10 cellular contexts compared by ENCODE assay signal in the genomic region with DNA sequence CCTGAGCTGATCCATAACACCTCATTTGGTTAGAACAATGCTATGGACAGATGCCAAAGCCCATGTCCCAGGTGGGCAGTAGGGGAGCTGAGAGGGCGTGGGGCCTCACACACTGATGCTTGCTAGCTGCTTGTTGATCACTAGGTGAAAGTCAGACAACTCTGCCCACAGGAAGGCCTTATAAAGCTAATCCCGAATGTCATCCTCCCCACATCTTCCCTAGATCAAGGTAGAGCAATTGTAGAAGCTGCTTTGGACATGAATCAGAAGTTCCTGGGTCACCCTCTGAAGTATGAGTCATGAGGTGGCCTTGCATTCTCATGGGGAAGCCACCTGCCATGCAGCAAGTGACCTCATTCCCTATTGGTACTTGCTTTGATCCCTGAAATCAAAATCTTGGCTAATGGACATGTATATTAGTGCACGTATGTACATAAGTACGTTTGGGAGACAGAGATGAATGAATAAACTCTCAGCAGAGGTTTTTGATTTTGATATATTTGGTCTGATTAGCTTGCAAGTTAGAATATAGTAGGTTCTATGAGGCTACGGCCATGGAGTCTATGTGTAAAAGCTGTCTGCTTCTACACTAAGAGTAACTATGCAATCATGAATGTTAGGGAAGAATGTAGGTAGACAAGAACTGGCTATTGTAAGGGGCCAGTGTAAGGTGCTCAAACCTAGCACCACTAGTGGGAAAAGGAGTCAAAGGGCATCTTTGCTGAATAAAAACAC. TPM values are rescaled to one million over a fixed set of nuclear protein-coding genes. Genes with fewer than 3 reads are reported as not detected.
A peak's percentile ranks its signal among the peaks of the same experiment; 100 is the strongest.
DNase-seq lines count a peak whose midpoint lies in the region; ATAC-seq and TF ChIP-seq lines count a peak whose summit lies in the region.
"Had no signal": no experiment of that assay in that cellular context is flagged by ENCODE, and none has a peak within 500 bp of the region (broad histone marks: within the 10 kb centered on the region; RNA-seq: fewer than 3 reads in every experiment).

No MANE protein-coding gene starts in this region.

- H3K79me2 ChIP-seq in SK-N-SH (ENCODE audit: insufficient read depth): no peaks in the 10 kb centered on the region

- H3K27ac ChIP-seq in SK-N-SH (ENCODE audit: low read depth in 2 of 2, low read length in 1 of 2) (no peak overlapping the region), right lobe of liver (peak overlapping the region; percentile 10 to 49 (median 19)), tibial artery (peak overlapping the region; percentile 14 to 17)

- no peak for TF ChIP-seq EP300 in SK-N-SH (IDR thresholded peaks at IDR 0.05; ENCODE audit: borderline replicate concordance in 1 of 2, low read depth in 1 of 2, low read length in 1 of 2)

- TF ChIP-seq POLR2A in right lobe of liver (IDR thresholded peaks at IDR 0.05): no peak

- intact Hi-C loops in right lobe of liver (cut with DNase I) (loop anchor here in 1 of 2 donors (10.0 kb wide), 1 partner anchor 177 kb away; no protein-coding TSS in a partner anchor), tibial artery (cut with DNase I; ENCODE audit: low total_unique reads) (no loop called here)

- H3K9me2 ChIP-seq in SK-N-SH: no peaks in the 10 kb centered on the region

- peaks cover 14 to 38% of the 10 kb centered on the region in 2 experiments; a peak in 3 of 4 replicates for H3K4me1 ChIP-seq in SK-N-SH (ENCODE audit: control insufficient read depth in 1 of 2, insufficient read depth in 2 of 2, low read depth in 1 of 2, low read length in 1 of 2)
- peaks cover 0 to 10% (median 0%) of the 10 kb centered on the region in 4 donors for H3K4me1 ChIP-seq in right lobe of liver
- peaks cover 0 to 46% (median 24%) of the 10 kb centered on the region in 4 donors for H3K4me1 ChIP-seq in tibial artery

- H3K4me2 ChIP-seq in SK-N-SH: no peak overlapping the region

- TF ChIP-seq RAD21 in SK-N-SH (IDR thresholded peaks at IDR 0.05; ENCODE audit: low read length): no peak

- H2AFZ ChIP-seq in SK-N-SH (ENCODE audit: low read depth): no peak overlapping the region

- peaks cover 3 to 13% (median 4%) of the 10 kb centered on the region in 3 donors for H3K4me1 Mint-ChIP-seq in T-cell

- H3K4me3 ChIP-seq in SK-N-SH (ENCODE audit: low read depth in 2 of 2, low read length in 1 of 2) (no peak overlapping the region), right lobe of liver (no peak overlapping the region), tibial artery (no peak overlapping the region)
- H3K4me3 ChIP-seq: MG63 had no signal

- H4K20me1 ChIP-seq in SK-N-SH (ENCODE audit: insufficient read depth): no peaks in the 10 kb centered on the region

- H3K4me3 Mint-ChIP-seq in T-cell: no peak overlapping the region

- peaks cover 0 to 3% of the 10 kb centered on the region in 2 donors for H3K27me3 Mint-ChIP-seq in T-cell

- H3K27me3 ChIP-seq in SK-N-SH (ENCODE audit: insufficient read depth) (no peaks in the 10 kb centered on the region), right lobe of liver (no peaks in the 10 kb centered on the region), tibial artery (no peaks in the 10 kb centered on the region)
- H3K27me3 ChIP-seq: MG63 had no signal

- 86% methylated on average over 4 of the region's 5 CpGs for WGBS in SK-N-SH (ENCODE audit: low lambda C conversion rate)
- 77% methylated on average over 4 of the region's 5 CpGs for WGBS in right lobe of liver (ENCODE audit: insufficient coverage, low coverage, low lambda C conversion rate, missing lambda C conversion rate)

- no peaks in the 10 kb centered on the region for H3K36me3 Mint-ChIP-seq in T-cell

- H3K36me3 ChIP-seq in SK-N-SH (replicated peaks in 1 of 2; ENCODE audit: control insufficient read depth in 1 of 2, insufficient read depth in 2 of 2, low read length in 1 of 2) (no peaks in the 10 kb centered on the region), right lobe of liver (no peaks in the 10 kb centered on the region), tibial artery (no peaks in the 10 kb centered on the region)
- H3K36me3 ChIP-seq: MG63 had no signal

- CTCF ChIA-PET in SK-N-SH (lab: Yijun Ruan, JAX): interaction anchor here (0.9 to 6.0 kb wide), 7 partner anchors 23 to 267 kb away, joined by 3 to 72 read pairs (median 5); no protein-coding TSS in a partner anchor
- CTCF ChIA-PET in T-cell (lab: Charles Lee): interaction anchor here in 1 of 2 donors (0.8 kb wide), 1 partner anchor 9 kb away, joined by 3 read pairs; no protein-coding TSS in a partner anchor

- H3K9me3 Mint-ChIP-seq in T-cell: no peaks in the 10 kb centered on the region
- H3K9me3 Mint-ChIP-seq: activated T-helper 2 cell treated with anti-CD3 and anti-CD28 coated beads, Interferon-gamma antibody, Interleukin-2, Interleukin-4, amounts not matched to agents 10 μg/mL and 5 μg/mL and 100 μg/mL, durations not matched to agents 14 hours and 24 hours and 36 hours had no signal

- DNase-seq in SK-N-SH: no peak
- DNase-seq in astrocyte of the hippocampus (ENCODE audit: low read depth, low spot score): peak; percentile 66
- DNase-seq in right lobe of liver: no peak
- no peak for DNase-seq in tibial artery
- no peak for DNase-seq in T-cell

- no peaks in the 10 kb centered on the region for H3F3A ChIP-seq in SK-N-SH (replicated peaks; ENCODE audit: insufficient read depth)

- TF ChIP-seq CTCF in SK-N-SH (IDR thresholded peaks at IDR 0.05) (no peak), right lobe of liver (IDR thresholded peaks at IDR 0.05) (no peak), tibial artery (IDR thresholded peaks at IDR 0.05) (no peak)

- H3K9ac ChIP-seq in SK-N-SH: no peak overlapping the region

- POLR2A ChIA-PET in SK-N-SH (lab: Yijun Ruan, JAX) (no interaction called here), T-cell (lab: Charles Lee) (no interaction called here)

- no peaks in the 10 kb centered on the region for H3K9me3 ChIP-seq in SK-N-SH
- H3K9me3 ChIP-seq in right lobe of liver: no peaks in the 10 kb centered on the region
- no peaks in the 10 kb centered on the region for H3K9me3 ChIP-seq in tibial artery
- H3K9me3 ChIP-seq: MG63 had no signal

- H3K27ac Mint-ChIP-seq in T-cell: no peak overlapping the region
- H3K27ac Mint-ChIP-seq: activated T-helper 2 cell treated with anti-CD3 and anti-CD28 coated beads, Interferon-gamma antibody, Interleukin-2, Interleukin-4, amounts not matched to agents 10 μg/mL and 5 μg/mL and 100 μg/mL, durations not matched to agents 14 hours and 24 hours and 36 hours had no signal

- ATAC-seq in SK-N-SH treated with all-trans-retinoic acid at 6 μM for 48 hours (no peak), right lobe of liver (peak in 1 of 4 donors; percentile 71), T-cell (replicated peaks in 1 of 4) (no peak), GM21526 (IDR thresholded peaks at IDR 0.05; ENCODE audit: low FRiP score, unreplicated experiment) (no peak), GM19397 (IDR thresholded peaks at IDR 0.05; ENCODE audit: unreplicated experiment) (no peak)

TF ChIP-seq in SK-N-SH, 30 proteins besides CTCF, POLR2A, EP300 and RAD21 (continues in another document):
- TF ChIP-seq FOXM1 (IDR thresholded peaks at IDR 0.05; ENCODE audit: low read depth): no peak
- TF ChIP-seq, protein P1, sequence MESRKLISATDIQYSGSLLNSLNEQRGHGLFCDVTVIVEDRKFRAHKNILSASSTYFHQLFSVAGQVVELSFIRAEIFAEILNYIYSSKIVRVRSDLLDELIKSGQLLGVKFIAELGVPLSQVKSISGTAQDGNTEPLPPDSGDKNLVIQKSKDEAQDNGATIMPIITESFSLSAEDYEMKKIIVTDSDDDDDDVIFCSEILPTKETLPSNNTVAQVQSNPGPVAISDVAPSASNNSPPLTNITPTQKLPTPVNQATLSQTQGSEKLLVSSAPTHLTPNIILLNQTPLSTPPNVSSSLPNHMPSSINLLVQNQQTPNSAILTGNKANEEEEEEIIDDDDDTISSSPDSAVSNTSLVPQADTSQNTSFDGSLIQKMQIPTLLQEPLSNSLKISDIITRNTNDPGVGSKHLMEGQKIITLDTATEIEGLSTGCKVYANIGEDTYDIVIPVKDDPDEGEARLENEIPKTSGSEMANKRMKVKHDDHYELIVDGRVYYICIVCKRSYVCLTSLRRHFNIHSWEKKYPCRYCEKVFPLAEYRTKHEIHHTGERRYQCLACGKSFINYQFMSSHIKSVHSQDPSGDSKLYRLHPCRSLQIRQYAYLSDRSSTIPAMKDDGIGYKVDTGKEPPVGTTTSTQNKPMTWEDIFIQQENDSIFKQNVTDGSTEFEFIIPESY (IDR thresholded peaks at IDR 0.05; ENCODE audit: borderline replicate concordance, low read depth): no peak
- peak; percentile 25; the same call in 1 of the 2 replicates for TF ChIP-seq FOSL2 (IDR thresholded peaks at IDR 0.05; ENCODE audit: borderline replicate concordance, low read depth)
- no peak for TF ChIP-seq NRF1 (IDR thresholded peaks at IDR 0.05; ENCODE audit: low read depth, low read length)
- TF ChIP-seq GATA2 (CRISPR knock-in tag; IDR thresholded peaks at IDR 0.05): no peak
- no peak for TF ChIP-seq RFX5 (IDR thresholded peaks at IDR 0.05; ENCODE audit: low read length)

TF ChIP-seq in SK-N-SH treated with all-trans-retinoic acid at 6 μM for 48 hours, 23 proteins besides CTCF, POLR2A, EP300 and RAD21 (continues in another document):
- no peak for TF ChIP-seq OSR1 (CRISPR knock-in tag; IDR thresholded peaks at IDR 0.05)
- TF ChIP-seq ARNTL (CRISPR knock-in tag; IDR thresholded peaks at IDR 0.05; ENCODE audit: borderline replicate concordance, low read depth): no peak
- no peak for TF ChIP-seq ZNF8 (CRISPR knock-in tag; IDR thresholded peaks at IDR 0.05)
- TF ChIP-seq ZNF70 (CRISPR knock-in tag; IDR thresholded peaks at IDR 0.05): no peak
- TF ChIP-seq, protein P2, sequence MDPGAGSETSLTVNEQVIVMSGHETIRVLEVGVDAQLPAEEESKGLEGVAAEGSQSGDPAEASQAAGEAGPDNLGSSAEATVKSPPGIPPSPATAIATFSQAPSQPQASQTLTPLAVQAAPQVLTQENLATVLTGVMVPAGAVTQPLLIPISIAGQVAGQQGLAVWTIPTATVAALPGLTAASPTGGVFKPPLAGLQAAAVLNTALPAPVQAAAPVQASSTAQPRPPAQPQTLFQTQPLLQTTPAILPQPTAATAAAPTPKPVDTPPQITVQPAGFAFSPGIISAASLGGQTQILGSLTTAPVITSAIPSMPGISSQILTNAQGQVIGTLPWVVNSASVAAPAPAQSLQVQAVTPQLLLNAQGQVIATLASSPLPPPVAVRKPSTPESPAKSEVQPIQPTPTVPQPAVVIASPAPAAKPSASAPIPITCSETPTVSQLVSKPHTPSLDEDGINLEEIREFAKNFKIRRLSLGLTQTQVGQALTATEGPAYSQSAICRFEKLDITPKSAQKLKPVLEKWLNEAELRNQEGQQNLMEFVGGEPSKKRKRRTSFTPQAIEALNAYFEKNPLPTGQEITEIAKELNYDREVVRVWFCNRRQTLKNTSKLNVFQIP (CRISPR knock-in tag; IDR thresholded peaks at IDR 0.05; ENCODE audit: borderline replicate concordance, low read depth): no peak

RNA-seq across cellular contexts. Expression of a gene that starts 52.7 kb away (rescaled TPM):
- polyA plus RNA-seq in SK-N-SH (2012; rRNA removed): 0.03 and 0.06 TPM in 2 replicates
- polyA plus RNA-seq in SK-N-SH (2012; cell fraction: cytosol; rRNA removed): 0.04 TPM in 1 of 2 replicates, not detected in the other
- polyA plus RNA-seq in SK-N-SH (2012; cell fraction: nucleus; rRNA removed): 0.16 and 0.35 TPM in 2 replicates
- total RNA-seq in right lobe of liver: under 1 TPM; 0.49 to 0.99 (median 0.75) TPM
- not detected for total RNA-seq in T-cell
- total RNA-seq: activated T-helper 2 cell treated with anti-CD3 and anti-CD28 coated beads, Interferon-gamma antibody, Interleukin-2, Interleukin-4, amounts not matched to agents 10 μg/mL and 5 μg/mL and 100 μg/mL, durations not matched to agents 14 hours and 24 hours and 36 hours had no signal

Comparison
In these comparisons a context has a peak if more than half of its experiments do, and no peak if none do; other contexts are left out.
1. H3K27ac ChIP-seq: peak in right lobe of liver (3 of 3) and tibial artery (2 of 2); none in SK-N-SH (0 of 2).